Comparison of ENCODE assay signal across 19 cellular contexts in the genomic region with DNA sequence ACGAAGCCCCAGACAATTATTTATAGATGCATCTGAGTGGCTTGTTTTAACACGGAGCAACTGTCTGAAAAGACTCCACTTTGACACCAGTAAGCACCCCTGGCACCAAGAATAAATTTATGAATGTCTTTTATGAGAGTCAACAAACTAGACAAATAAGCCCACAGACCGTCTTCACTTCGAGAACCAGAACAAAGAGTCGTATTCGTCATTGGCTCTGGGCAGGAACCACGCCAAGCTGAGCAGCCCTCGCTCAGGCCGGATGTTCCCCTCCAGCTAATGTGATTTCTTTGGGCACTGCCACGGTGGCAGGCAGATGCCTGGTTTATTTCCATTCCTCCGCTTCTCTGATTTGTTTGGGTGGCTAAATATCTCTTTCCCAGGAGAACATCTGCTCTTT.
DNase-seq lines count a peak whose midpoint lies in the region; ATAC-seq and TF ChIP-seq lines count a peak whose summit lies in the region.
"Had no signal": no experiment of that assay in that cellular context is flagged by ENCODE, and none has a peak within 500 bp of the region (broad histone marks: within the 10 kb centered on the region; RNA-seq: fewer than 3 reads in every experiment).

No MANE protein-coding gene starts in this region.

- H3K4me3 ChIP-seq in AG10803 (ENCODE audit: low read length) = no peak overlapping the region
- H3K4me3 ChIP-seq: adrenal gland, heart left ventricle, spleen had no signal

- ATAC-seq in HG03439 (IDR thresholded peaks at IDR 0.05; ENCODE audit: unreplicated experiment) (no peak), HG03095 (IDR thresholded peaks at IDR 0.05; ENCODE audit: unreplicated experiment) (no peak), esophagus mucosa (no peak)
- ATAC-seq: stimulated activated naive CD8-positive, alpha-beta T cell treated with anti-CD3 and anti-CD28 coated beads, Interleukin-15, Interleukin-2, amounts not matched to agents 100 U/mL and 50 U/mL, for 24 hours had no signal

- DNase-seq in AG10803 (ENCODE audit: low read depth) = peak; percentile 30
- DNase-seq in G401 (ENCODE audit: low spot score) = peak; percentile 6
- DNase-seq in astrocyte of the hippocampus (ENCODE audit: low read depth, low spot score) = peak; percentile 14
- peak; percentile 20 for DNase-seq in mucosa of gallbladder (ENCODE audit: low spot score)
- no peak for DNase-seq in activated effector memory CD4-positive, alpha-beta T cell treated with Interleukin-2 at 50 U/mL for 16 hours
- DNase-seq: activated B cell treated with CpG ODN at 0.5 μM for 24 hours; activated CD8-positive, alpha-beta memory T cell treated with anti-CD3 and anti-CD28 coated beads for 24 hours; adrenal gland; DMS79; heart left ventricle; KBM-7; kidney; NCI-H1436; NCI-H510A treated with DMSO at 0.1 percent for 48 hours; spleen; stimulated activated naive CD8-positive, alpha-beta T cell treated with anti-CD3 and anti-CD28 coated beads, Interleukin-15, Interleukin-2, amounts not matched to agents 100 U/mL and 50 U/mL, for 24 hours had no signal

- no peak for TF ChIP-seq CTCF in AG10803 (conservative IDR thresholded peaks at IDR 0.05; ENCODE audit: low read length)

- in situ Hi-C loops in G401 (cut with HindIII; ENCODE audit: low sequenced_read_pairs) = no loop called here
